ENCODE assay signal across 1 cellular context in genomic region chr6:98601697-98602096, GRCh38.
TF ChIP-seq lines count a peak whose summit lies in the region.

No MANE protein-coding gene starts in this region.

TF ChIP-seq in H1, 55 proteins besides CTCF, POLR2A, EP300 and RAD21:
- TF ChIP-seq ASH2L (IDR thresholded peaks at IDR 0.05; ENCODE audit: low read length): no peak
- no peak for TF ChIP-seq CEBPB (IDR thresholded peaks at IDR 0.05; ENCODE audit: low read depth, low read length)
- TF ChIP-seq CREB1 (IDR thresholded peaks at IDR 0.05): no peak
- no peak for TF ChIP-seq CTBP2 (IDR thresholded peaks at IDR 0.05; ENCODE audit: borderline replicate concordance, insufficient read depth, insufficient read length, low read length)
- no peak for TF ChIP-seq PHF8 (conservative IDR thresholded peaks at IDR 0.05; ENCODE audit: low read depth, low read length)
TF ChIP-seq in H1: peak in this region for 0.
